Comparison of ENCODE assay signal across 11 cellular contexts in the genomic region with DNA sequence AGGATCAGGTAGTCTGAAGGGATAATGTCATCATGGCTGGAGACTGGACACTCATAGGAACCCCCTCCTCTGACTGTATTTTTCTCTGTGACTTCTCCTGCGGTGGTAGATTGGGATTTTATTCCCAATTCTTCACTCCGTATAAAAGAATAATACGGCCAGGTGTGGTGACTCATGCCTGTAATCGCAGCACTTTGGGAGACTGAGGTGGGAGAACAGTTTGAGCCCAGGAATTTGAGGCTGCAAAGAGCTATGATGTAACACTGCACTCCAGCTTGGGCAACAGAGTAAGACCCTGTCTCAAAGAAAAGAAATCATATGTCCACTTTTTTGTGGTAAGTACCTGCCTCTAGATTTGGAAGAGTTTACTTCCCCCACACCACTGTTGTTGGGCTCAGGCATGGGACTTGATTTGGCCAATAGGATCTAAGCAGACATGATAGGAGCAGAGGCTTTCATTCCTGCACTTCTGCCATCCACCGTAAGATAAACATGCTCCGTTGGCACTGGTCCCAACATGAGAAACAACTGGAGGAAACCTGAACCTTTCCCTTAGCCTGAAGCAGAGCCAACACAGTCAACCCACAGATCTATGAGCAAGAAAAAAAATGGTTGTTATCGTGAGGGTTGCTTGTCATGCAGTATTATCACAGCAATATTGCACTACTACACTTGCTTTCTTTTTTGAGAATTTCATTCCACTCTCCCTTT.
DNase-seq lines count a peak whose midpoint lies in the region; ATAC-seq and TF ChIP-seq lines count a peak whose summit lies in the region.
"Had no signal": no experiment of that assay in that cellular context is flagged by ENCODE, and none has a peak within 500 bp of the region (broad histone marks: within the 10 kb centered on the region; RNA-seq: fewer than 3 reads in every experiment).

No MANE protein-coding gene starts in this region.

- intact Hi-C loops in psoas muscle (cut with DNase I): no loop called here

- peak overlapping the region; percentile 50 for H3K27ac ChIP-seq in psoas muscle

- no peak overlapping the region for H3K4me3 ChIP-seq in psoas muscle

- H3K4me1 ChIP-seq in psoas muscle: no peaks in the 10 kb centered on the region

- DNase-seq in NCI-H1417 (lab: John Stamatoyannopoulos, UW) (peak in 2 of 3 experiments; percentile 44 to 54), NCI-H1417 treated with DMSO at 0.1 percent for 48 hours (lab: John Stamatoyannopoulos, UW) (no peak), NCI-H2196 treated with DMSO at 0.1 percent for 48 hours (lab: John Stamatoyannopoulos, UW; ENCODE audit: unreplicated experiment) (peak; percentile 66), dermis microvascular lymphatic vessel endothelial cell (ENCODE audit: low read depth in 2 of 2) (peak; percentile 60 to 85), psoas muscle (no peak), GM20000 (ENCODE audit: low spot score) (no peak)
- DNase-seq in activated effector memory CD4-positive, alpha-beta T cell treated with anti-CD3 and anti-CD28 coated beads, Interleukin-2, amount 50 U/mL, for 16 hours: no peak
- DNase-seq: activated CD8-positive, alpha-beta memory T cell treated with anti-CD3 and anti-CD28 coated beads, Interleukin-2, amount 50 U/mL, for 48 hours; cortex of kidney; T-cell had no signal

- H3K36me3 ChIP-seq in psoas muscle (ENCODE audit: insufficient read depth in 1 of 2, low read depth in 1 of 2): no peaks in the 10 kb centered on the region

- no peaks in the 10 kb centered on the region for H3K9me3 ChIP-seq in psoas muscle

- ATAC-seq in psoas muscle (peak; percentile 71 to 87 (median 78)), GM21367 (IDR thresholded peaks at IDR 0.05; ENCODE audit: unreplicated experiment) (no peak)
- ATAC-seq: T-cell had no signal

- 20 to 34% (median 31%) methylated on average over 7 of the region's 7 CpGs for WGBS in psoas muscle, 3 donors

- no peak for TF ChIP-seq CTCF in psoas muscle (IDR thresholded peaks at IDR 0.05)
- no peak for TF ChIP-seq CTCF in GM20000 (IDR thresholded peaks at IDR 0.05; ENCODE audit: extremely low read depth, missing control alignments)

- no peaks in the 10 kb centered on the region for H3K27me3 ChIP-seq in psoas muscle (ENCODE audit: insufficient read depth in 3 of 3, low read length in 2 of 3)

Comparison
In these comparisons a context has a peak if more than half of its experiments do, and no peak if none do; other contexts are left out.
1. DNase-seq: peak in NCI-H1417 (2 of 3), NCI-H2196 treated with DMSO at 0.1 percent for 48 hours (single experiment) and dermis microvascular lymphatic vessel endothelial cell (2 of 2); none in NCI-H1417 treated with DMSO at 0.1 percent for 48 hours (single experiment), psoas muscle (0 of 2), activated effector memory CD4-positive, alpha-beta T cell treated with anti-CD3 and anti-CD28 coated beads, Interleukin-2, amount 50 U/mL, for 16 hours (single experiment) and GM20000 (single experiment).